In the genomic region with DNA sequence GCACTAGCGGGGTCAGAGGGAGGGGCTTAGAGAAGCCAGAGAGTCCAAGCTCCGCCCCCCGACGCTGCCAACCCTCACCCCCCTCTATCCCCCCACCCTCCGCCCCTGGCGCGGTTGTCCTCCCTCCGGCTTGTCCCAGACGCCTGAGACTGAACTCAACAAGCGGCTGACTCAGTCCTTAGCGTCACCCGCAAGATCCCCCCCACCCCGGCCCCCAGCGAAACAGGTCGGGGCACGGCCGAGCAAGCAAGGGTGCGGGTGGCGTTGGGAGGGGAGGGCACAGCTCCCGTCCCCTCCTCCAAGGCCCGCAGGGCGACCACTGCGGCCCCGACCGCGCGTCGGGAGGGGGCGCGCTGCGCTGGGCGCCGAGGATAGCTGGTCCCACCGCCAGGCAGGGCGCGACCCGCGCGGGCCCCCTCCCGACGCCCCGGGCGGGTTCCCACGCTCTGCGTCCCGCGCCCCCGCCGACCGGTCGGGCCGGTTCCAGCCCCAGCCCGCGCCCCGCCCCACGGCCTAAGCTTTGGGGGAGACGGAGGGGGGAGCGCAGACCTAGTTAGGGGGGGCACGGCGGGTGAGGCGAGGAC, we compare ENCODE assay signal across 8 cellular contexts. TPM values are rescaled to one million over a fixed set of nuclear protein-coding genes. Genes with fewer than 3 reads are reported as not detected.
DNase-seq lines count a peak whose midpoint lies in the region; ATAC-seq, FAIRE-seq and TF ChIP-seq lines count a peak whose summit lies in the region.

No MANE protein-coding gene starts in this region.

- H3K79me2 ChIP-seq in Loucy (ENCODE audit: insufficient read depth, low read length), result no peaks in the 10 kb centered on the region

- 0% methylated on average over 1 to 34 of the region's 61 CpGs for WGBS in body of pancreas, 2 donors
- 1% methylated on average over 61 of the region's 61 CpGs for WGBS in thymus

- ATAC-seq in body of pancreas, result peak; percentile 65
- no peak for ATAC-seq in HG03095 (IDR thresholded peaks at IDR 0.05; ENCODE audit: unreplicated experiment)

- H3K4me2 ChIP-seq in Loucy (ENCODE audit: low read depth, low read length, poor library complexity, severe bottlenecking), result peak overlapping the region; percentile 44

- no peak for TF ChIP-seq POLR2A in body of pancreas (IDR thresholded peaks at IDR 0.05)

- DNase-seq in DMS79 treated with DMSO at 0.1 percent for 48 hours (lab: John Stamatoyannopoulos, UW), result peak; percentile 62
- DNase-seq in body of pancreas, result peak; percentile 57 to 75 (median 64)
- peak; percentile 95 for DNase-seq in kidney
- no peak for DNase-seq in A172 (ENCODE audit: low spot score)
- DNase-seq in activated effector memory CD4-positive, alpha-beta T cell treated with anti-CD3 and anti-CD28 coated beads, Interleukin-2, amount 50 U/mL, for 16 hours, result no peak

- TF ChIP-seq CTCF in Loucy (conservative IDR thresholded peaks at IDR 0.05; ENCODE audit: low read length), result no peak; the same call in 1 of the 2 replicates
- peak in 2 of 7 experiments; percentile 8 to 18 for TF ChIP-seq CTCF in body of pancreas (IDR thresholded peaks at IDR 0.05)
- no peak for TF ChIP-seq CTCF in kidney (IDR thresholded peaks at IDR 0.05; ENCODE audit: borderline replicate concordance, extremely low read depth, insufficient read depth)

- intact Hi-C loops in body of pancreas (cut with DNase I), result no loop called here
- intact Hi-C loops in kidney (cut with DNase I), result no loop called here

- no peaks in the 10 kb centered on the region for H3K9me2 ChIP-seq in Loucy (replicated peaks; ENCODE audit: low read depth, low read length)

- no peak for FAIRE-seq in kidney (lab: Jason Lieb, UNC)

- H2AFZ ChIP-seq in Loucy (ENCODE audit: low read length), result peak overlapping the region; percentile 80; the same call in 1 of the 2 replicates

- no peaks in the 10 kb centered on the region for H3F3A ChIP-seq in Loucy (ENCODE audit: low read depth)

- H4K20me1 ChIP-seq in Loucy (ENCODE audit: insufficient read depth, low read length, poor library complexity, severe bottlenecking), result no peaks in the 10 kb centered on the region

- H3K27ac ChIP-seq in body of pancreas (peak overlapping the region; percentile 78 to 86 (median 83)), kidney (ENCODE audit: low read depth in 2 of 2, low read length in 2 of 2) (peak overlapping the region; percentile 75 to 86), thymus (ENCODE audit: low read depth) (peak overlapping the region; percentile 47)

- H3K4me3 ChIP-seq in Loucy (ENCODE audit: low read length, poor library complexity, severe bottlenecking) (peak overlapping the region; percentile 57), body of pancreas (peak overlapping the region; percentile 8 to 28), kidney (ENCODE audit: low read length in 2 of 2) (peak overlapping the region in 1 of 2 donors; percentile 32), thymus (ENCODE audit: low read length) (peak overlapping the region; percentile 67)

- H3K9ac ChIP-seq in Loucy (ENCODE audit: low read depth, low read length, poor library complexity, severe bottlenecking), result no peak overlapping the region
- H3K9ac ChIP-seq in kidney (ENCODE audit: low read length in 2 of 2), result no peak overlapping the region

- H3K27me3 ChIP-seq in Loucy (ENCODE audit: insufficient read depth, low read length, poor library complexity, severe bottlenecking) (no peaks in the 10 kb centered on the region), body of pancreas (no peaks in the 10 kb centered on the region), thymus (ENCODE audit: control insufficient read depth, insufficient read depth) (no peaks in the 10 kb centered on the region)

- no peaks in the 10 kb centered on the region for H3K9me3 ChIP-seq in Loucy (ENCODE audit: insufficient read depth, low read depth, low read length)
- no peaks in the 10 kb centered on the region for H3K9me3 ChIP-seq in body of pancreas
- no peaks in the 10 kb centered on the region for H3K9me3 ChIP-seq in kidney (ENCODE audit: control insufficient read depth in 1 of 2, low read length in 2 of 2)
- H3K9me3 ChIP-seq in thymus (ENCODE audit: control insufficient read depth), result no peaks in the 10 kb centered on the region

- H3K36me3 ChIP-seq in Loucy (ENCODE audit: insufficient read depth, low read length) (no peaks in the 10 kb centered on the region), body of pancreas (replicated peaks in 1 of 2; ENCODE audit: insufficient read depth in 1 of 2, low read depth in 2 of 2) (no peaks in the 10 kb centered on the region), kidney (ENCODE audit: control insufficient read depth in 1 of 2, insufficient read depth in 2 of 2, low read length in 2 of 2) (no peaks in the 10 kb centered on the region), thymus (ENCODE audit: control insufficient read depth, insufficient read depth) (peaks cover 41% of the 10 kb centered on the region)

- H3K4me1 ChIP-seq in Loucy (ENCODE audit: insufficient read depth, low read length, poor library complexity, severe bottlenecking) (peaks cover 10% of the 10 kb centered on the region), body of pancreas (peaks cover 26% of the 10 kb centered on the region), kidney (ENCODE audit: control insufficient read depth in 1 of 2, insufficient read depth in 1 of 2, low read depth in 1 of 2, low read length in 2 of 2) (peaks cover 0 to 18% of the 10 kb centered on the region in 2 donors), thymus (ENCODE audit: control insufficient read depth, insufficient read depth, low read length) (peaks cover 16% of the 10 kb centered on the region)

RNA-seq across cellular contexts. Expression of gene NOTCH3, which starts 5.3 kb away (rescaled TPM):
- total RNA-seq in body of pancreas, result 10 to 100 TPM; 20.2 to 33.9 TPM
- 92.3 TPM for total RNA-seq in kidney
- polyA plus RNA-seq in kidney (ENCODE audit: insufficient read depth, low read depth, low replicate concordance), result 15.1 TPM
- polyA plus RNA-seq in thymus, result 11.3 TPM
- total RNA-seq in A172 (2014; rRNA removed; shearing (Covaris generic)), result 16.1 and 18.6 TPM in 2 replicates

RNA-seq across cellular contexts. Expression of gene EPHX3, which starts 36.8 kb away (rescaled TPM):
- not detected for total RNA-seq in body of pancreas
- 2.0 TPM for total RNA-seq in kidney
- polyA plus RNA-seq in kidney (ENCODE audit: insufficient read depth, low read depth, low replicate concordance), result 3.5 TPM
- polyA plus RNA-seq in thymus, result 4.8 TPM
- total RNA-seq in A172 (2014; rRNA removed; shearing (Covaris generic)), result not detected in 2 replicates

Comparison
In these comparisons a context has a peak if more than half of its experiments do, and no peak if none do; other contexts are left out.
1. DNase-seq: peak in DMS79 treated with DMSO at 0.1 percent for 48 hours (single experiment), body of pancreas (4 of 4) and kidney (single experiment); none in A172 (single experiment) and activated effector memory CD4-positive, alpha-beta T cell treated with anti-CD3 and anti-CD28 coated beads, Interleukin-2, amount 50 U/mL, for 16 hours (single experiment).
2. Peak in every context shown above with its lines, with median percentiles within 50 percentile points of each other: H3K27ac ChIP-seq.